ENCODE assay signal across 10 cellular contexts in genomic region chr10:64091889-64092288, GRCh38.
DNase-seq lines count a peak whose midpoint lies in the region; ATAC-seq and TF ChIP-seq lines count a peak whose summit lies in the region.
"Had no signal": no experiment of that assay in that cellular context is flagged by ENCODE, and none has a peak within 500 bp of the region (broad histone marks: within the 10 kb centered on the region; RNA-seq: fewer than 3 reads in every experiment).

No MANE protein-coding gene starts in this region.

- TF ChIP-seq EP300 in Ishikawa (IDR thresholded peaks at IDR 0.05; ENCODE audit: borderline replicate concordance), result no peak

- H3K4me3 ChIP-seq in cardiac fibroblast (replicated peaks in 1 of 2; ENCODE audit: low read depth in 2 of 2, low read length in 2 of 2) (no peak overlapping the region), mucosa of descending colon (no peak overlapping the region), body of pancreas (no peak overlapping the region)
- H3K4me3 ChIP-seq: uterus had no signal

- TF ChIP-seq POLR2A in body of pancreas (IDR thresholded peaks at IDR 0.05), result no peak

- H3K27ac Mint-ChIP-seq in natural killer cell, result no peak overlapping the region

- peak; percentile 45 for ATAC-seq in mucosa of descending colon
- ATAC-seq in body of pancreas, result no peak
- no peak for ATAC-seq in natural killer cell
- ATAC-seq: activated CD4-positive, CD25-positive, alpha-beta regulatory T cell treated with anti-CD3 and anti-CD28 coated beads, Interleukin-2, amount 50 U/mL, for 24 hours had no signal

- 55 to 67% methylated on average over 4 of the region's 4 CpGs for WGBS in body of pancreas, 2 donors

- no peaks in the 10 kb centered on the region for H3K9me3 ChIP-seq in mucosa of descending colon
- H3K9me3 ChIP-seq in body of pancreas, result no peaks in the 10 kb centered on the region
- H3K9me3 ChIP-seq: uterus had no signal

- H3K9me3 Mint-ChIP-seq in natural killer cell, result no peaks in the 10 kb centered on the region

- no peak overlapping the region for H3K27ac ChIP-seq in body of pancreas
- H3K27ac ChIP-seq: uterus had no signal

- H3K36me3 ChIP-seq in mucosa of descending colon (ENCODE audit: low read depth), result no peaks in the 10 kb centered on the region
- H3K36me3 ChIP-seq in body of pancreas (replicated peaks in 1 of 2; ENCODE audit: insufficient read depth in 1 of 2, low read depth in 2 of 2), result no peaks in the 10 kb centered on the region
- H3K36me3 ChIP-seq: uterus had no signal

- no peaks in the 10 kb centered on the region for H3K27me3 Mint-ChIP-seq in natural killer cell (ENCODE audit: low read depth in 2 of 2)

- H3K4me1 ChIP-seq in mucosa of descending colon (ENCODE audit: low read depth) (no peaks in the 10 kb centered on the region), body of pancreas (peaks cover 5% of the 10 kb centered on the region)
- H3K4me1 ChIP-seq: uterus had no signal

- intact Hi-C loops in mucosa of descending colon (cut with DNase I, micrococcal nuclease) (no loop called here), body of pancreas (cut with DNase I) (no loop called here), natural killer cell (cut with micrococcal nuclease) (no loop called here)

- H3K4me3 Mint-ChIP-seq in natural killer cell, result no peak overlapping the region

- no peaks in the 10 kb centered on the region for H3K4me1 Mint-ChIP-seq in natural killer cell

- DNase-seq in EH (ENCODE audit: low read depth), result peak; percentile 26
- DNase-seq in cardiac fibroblast (ENCODE audit: low read depth in 2 of 2), result peak in 1 of 2 donors; percentile 27
- DNase-seq in mucosa of descending colon, result peak in 1 of 3 donors; percentile 27
- DNase-seq in activated effector memory CD4-positive, alpha-beta T cell treated with Interleukin-2 at 50 U/mL for 16 hours, result no peak
- no peak for DNase-seq in activated CD4-positive, alpha-beta T cell treated with anti-CD3 and anti-CD28 coated beads for 48 hours
- no peak for DNase-seq in body of pancreas
- no peak for DNase-seq in natural killer cell
- DNase-seq: uterus had no signal

- H3K27me3 ChIP-seq in body of pancreas, result no peaks in the 10 kb centered on the region
- H3K27me3 ChIP-seq: uterus had no signal

- TF ChIP-seq CTCF in cardiac fibroblast (IDR thresholded peaks at IDR 0.05; ENCODE audit: low read depth, low read length) (peak; percentile 22), mucosa of descending colon (IDR thresholded peaks at IDR 0.05) (no peak), body of pancreas (IDR thresholded peaks at IDR 0.05) (peak in 1 of 7 experiments; percentile 9), natural killer cell (IDR thresholded peaks at IDR 0.05) (no peak)

- TF ChIP-seq RAD21 in Ishikawa (IDR thresholded peaks at IDR 0.05; ENCODE audit: low read depth), result peak; percentile 46

- no peaks in the 10 kb centered on the region for H3K36me3 Mint-ChIP-seq in natural killer cell

TF ChIP-seq in Ishikawa, 13 proteins besides CTCF, POLR2A, EP300 and RAD21:
- TF ChIP-seq YY1 (IDR thresholded peaks at IDR 0.05; ENCODE audit: low read depth) (no peak), NFIC (IDR thresholded peaks at IDR 0.05) (no peak), EGR1 (IDR thresholded peaks at IDR 0.05) (no peak), TEAD4 (IDR thresholded peaks at IDR 0.05) (no peak), MAX (IDR thresholded peaks at IDR 0.05) (no peak), FOXM1 (IDR thresholded peaks at IDR 0.05; ENCODE audit: borderline replicate concordance, low read depth) (no peak), CREB1 (IDR thresholded peaks at IDR 0.05; ENCODE audit: low read depth) (no peak), USF1 (IDR thresholded peaks at IDR 0.05) (no peak), TAF1 (IDR thresholded peaks at IDR 0.05; ENCODE audit: low read depth) (no peak), ZBTB7A (IDR thresholded peaks at IDR 0.05; ENCODE audit: low read depth) (no peak)
